ENCODE assay signal across 32 cellular contexts in the genomic region with DNA sequence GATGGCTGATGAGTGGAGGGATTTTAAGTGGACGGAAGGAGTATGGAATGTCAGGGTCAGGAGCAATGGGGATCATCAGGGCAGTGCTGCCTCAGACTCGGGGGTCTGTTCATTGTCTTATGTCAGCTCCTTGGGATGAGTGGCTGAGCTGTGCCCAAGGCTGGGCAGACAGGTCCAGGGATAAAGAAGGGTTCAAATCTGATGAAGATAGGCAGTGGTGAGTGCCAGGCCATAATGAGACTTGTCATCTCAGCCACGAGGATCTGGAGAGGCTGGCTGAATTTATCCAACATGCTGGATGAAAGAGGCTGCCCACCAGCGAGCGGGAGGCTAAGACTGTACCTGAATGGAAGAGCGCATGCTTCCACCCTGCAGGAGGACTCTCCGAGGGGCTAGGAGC. TPM values are rescaled to one million over a fixed set of nuclear protein-coding genes. Genes with fewer than 3 reads are reported as not detected.
"Had no signal": no experiment of that assay in that cellular context is flagged by ENCODE, and none has a peak within 500 bp of the region (broad histone marks: within the 10 kb centered on the region; RNA-seq: fewer than 3 reads in every experiment).

No MANE protein-coding gene starts in this region.

- H3K27me3 ChIP-seq: ascending aorta, breast epithelium, gastrocnemius medialis had no signal

- FAIRE-seq: colon, endometrium, endothelial cell of umbilical vein had no signal

- H3K4me3 ChIP-seq: ascending aorta, breast epithelium, gastrocnemius medialis had no signal

- H3K9me3 ChIP-seq: ascending aorta, breast epithelium, gastrocnemius medialis had no signal

- H3K36me3 ChIP-seq: ascending aorta, breast epithelium, gastrocnemius medialis had no signal

- H3K27ac ChIP-seq: ascending aorta, breast epithelium, epithelial cell of prostate, gastrocnemius medialis had no signal

- H3K4me1 ChIP-seq: ascending aorta, breast epithelium, gastrocnemius medialis had no signal

- ATAC-seq: activated CD4-positive, alpha-beta T cell treated with anti-CD3 and anti-CD28 coated beads for 36 hours; activated CD8-positive, alpha-beta memory T cell treated with anti-CD3 and anti-CD28 coated beads, Interleukin-2, amount 10 ng/mL, durations not matched to agents 7 days and 5 days; activated CD8-positive, alpha-beta T cell treated with anti-CD3 and anti-CD28 coated beads, Interleukin-2, amount 10 ng/mL, durations not matched to agents 7 days and 5 days; activated T-cell treated with anti-CD3 and anti-CD28 coated beads, Interleukin-2, amount 50 U/mL, for 72 hours; gastrocnemius medialis; T-helper 17 cell had no signal

- DNase-seq: activated CD4-positive, alpha-beta memory T cell treated with anti-CD3 and anti-CD28 coated beads for 36 hours; activated CD4-positive, alpha-beta T cell treated with anti-CD3 and anti-CD28 coated beads for 36 hours; activated CD4-positive, alpha-beta T cell treated with anti-CD3 and anti-CD28 coated beads, Interleukin-2, amount 10 ng/mL, durations not matched to agents 24 days and 14 days; activated CD4-positive, CD25-positive, alpha-beta regulatory T cell; activated CD4-positive, CD25-positive, alpha-beta regulatory T cell treated with anti-CD3 and anti-CD28 coated beads, Interleukin-2, amount 50 U/mL, for 72 hours; activated CD8-positive, alpha-beta memory T cell treated with anti-CD3 and anti-CD28 coated beads, Interleukin-2, amount 10 ng/mL, durations not matched to agents 7 days and 5 days; activated CD8-positive, alpha-beta memory T cell treated with anti-CD3 and anti-CD28 coated beads, Interleukin-2, amount 50 U/mL, for 4 hours; activated CD8-positive, alpha-beta T cell treated with anti-CD3 and anti-CD28 coated beads, Interleukin-2, amount 10 ng/mL, durations not matched to agents 7 days and 5 days; activated gamma-delta T cell; activated naive CD4-positive, alpha-beta T cell; activated naive CD4-positive, alpha-beta T cell treated with anti-CD3 and anti-CD28 coated beads, Interleukin-2, amount 10 ng/mL, durations not matched to agents 7 days and 5 days; activated naive CD8-positive, alpha-beta T cell treated with anti-CD3 and anti-CD28 coated beads, Interleukin-2, amount 10 ng/mL, durations not matched to agents 7 days and 5 days; activated T-cell treated with anti-CD3 and anti-CD28 coated beads, Interleukin-2, amount 50 U/mL, for 24 hours; activated T-cell treated with anti-CD3 and anti-CD28 coated beads, Interleukin-2, amount 50 U/mL, for 72 hours; caudate nucleus; cortex of kidney; dermis blood vessel endothelial cell; effector CD8-positive, alpha-beta T cell; foreskin fibroblast; gastrocnemius medialis; glutamatergic neuron; T-helper 1 cell; T-helper 17 cell; T1000 had no signal

RNA-seq across cellular contexts. Expression of gene APCDD1, which starts 46.3 kb away (rescaled TPM):
- total RNA-seq: activated CD4-positive, alpha-beta memory T cell treated with anti-CD3 and anti-CD28 coated beads for 36 hours; activated CD4-positive, alpha-beta T cell treated with anti-CD3 and anti-CD28 coated beads for 36 hours; activated CD4-positive, alpha-beta T cell treated with anti-CD3 and anti-CD28 coated beads, Interleukin-2, amount 10 ng/mL, durations not matched to agents 24 days and 14 days; activated CD8-positive, alpha-beta memory T cell treated with anti-CD3 and anti-CD28 coated beads for 36 hours; activated CD8-positive, alpha-beta memory T cell treated with anti-CD3 and anti-CD28 coated beads, Interleukin-2, amount 10 ng/mL, durations not matched to agents 7 days and 5 days; activated CD8-positive, alpha-beta T cell treated with anti-CD3 and anti-CD28 coated beads, Interleukin-2, amount 10 ng/mL, durations not matched to agents 7 days and 5 days; activated naive CD4-positive, alpha-beta T cell treated with anti-CD3 and anti-CD28 coated beads, Interleukin-2, amount 50 U/mL, for 72 hours; activated naive CD8-positive, alpha-beta T cell treated with anti-CD3 and anti-CD28 coated beads, Interleukin-2, amount 10 ng/mL, durations not matched to agents 7 days and 5 days; activated T-cell treated with anti-CD3 and anti-CD28 coated beads, Interleukin-2, amount 50 U/mL, for 72 hours; T-helper 17 cell had no signal
